ENCODE assay signal across 15 cellular contexts in the genomic region with DNA sequence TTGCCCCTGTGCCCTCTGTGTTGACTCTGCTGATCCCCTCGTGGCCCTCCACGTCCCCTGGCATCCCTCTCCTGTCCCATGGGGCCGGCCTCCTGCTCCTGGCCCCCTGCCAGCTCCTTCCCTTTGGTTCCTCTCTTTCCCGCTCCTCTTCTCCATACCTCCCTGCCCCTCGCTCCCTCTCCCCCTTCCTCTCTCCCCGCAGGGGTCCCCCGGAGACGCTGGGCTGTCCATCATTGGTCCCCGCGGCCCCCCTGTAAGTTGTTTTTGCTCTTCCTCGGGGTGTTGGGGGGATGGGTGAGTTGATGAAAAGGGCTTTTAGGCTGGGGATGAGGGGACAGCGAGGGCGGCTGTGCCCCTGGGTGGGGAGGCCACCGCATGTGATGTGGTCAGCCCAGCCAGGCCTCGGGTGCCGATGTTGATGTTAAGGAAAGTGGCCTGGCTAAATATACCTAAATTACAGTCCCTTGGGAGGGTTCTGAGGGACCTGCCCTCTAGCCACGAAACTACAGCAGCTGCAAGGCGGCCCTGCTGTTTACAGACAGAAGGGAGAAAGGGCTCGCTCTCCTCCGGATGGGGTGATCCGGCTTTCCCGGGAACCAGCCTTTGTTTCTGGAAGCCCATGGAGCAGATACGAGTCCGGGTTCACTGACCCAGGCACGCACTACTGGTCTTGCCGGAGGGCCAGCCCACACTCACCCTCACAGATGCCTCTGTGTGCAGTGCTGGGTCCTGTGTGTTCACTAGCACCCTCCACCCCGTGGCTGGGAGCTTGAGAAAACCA.
DNase-seq lines count a peak whose midpoint lies in the region; ATAC-seq and TF ChIP-seq lines count a peak whose summit lies in the region.
"Had no signal": no experiment of that assay in that cellular context is flagged by ENCODE, and none has a peak within 500 bp of the region (broad histone marks: within the 10 kb centered on the region; RNA-seq: fewer than 3 reads in every experiment).

No MANE protein-coding gene starts in this region.

- H3K36me3 ChIP-seq in NT2/D1 (ENCODE audit: insufficient read depth, insufficient read length, low read length) (no peaks in the 10 kb centered on the region), iPS-20b (ENCODE audit: insufficient read depth, low read depth, low read length) (no peaks in the 10 kb centered on the region), osteoblast (ENCODE audit: insufficient read depth, low read length) (no peaks in the 10 kb centered on the region)
- H3K36me3 ChIP-seq: WERI-Rb-1 had no signal

- H2AFZ ChIP-seq in osteoblast (ENCODE audit: low read length), result peak overlapping the region; percentile 61
- H2AFZ ChIP-seq: parathyroid adenoma had no signal

- H3K4me1 ChIP-seq in NT2/D1 (ENCODE audit: insufficient read depth, insufficient read length) (peaks cover 18% of the 10 kb centered on the region), iPS-20b (ENCODE audit: insufficient read depth, low read length) (peaks cover 15% of the 10 kb centered on the region; the same call in 1 of the 2 replicates), osteoblast (ENCODE audit: insufficient read depth, low read length) (peaks cover 10% of the 10 kb centered on the region)
- H3K4me1 ChIP-seq: parathyroid adenoma had no signal

- H3K27me3 ChIP-seq in NT2/D1 (ENCODE audit: insufficient read depth, insufficient read length) (no peaks in the 10 kb centered on the region), iPS-20b (ENCODE audit: insufficient read depth, low read length) (no peaks in the 10 kb centered on the region), osteoblast (ENCODE audit: insufficient read depth, low read length) (no peaks in the 10 kb centered on the region)

- no peak for ATAC-seq in HG02970 (IDR thresholded peaks at IDR 0.05; ENCODE audit: low FRiP score, unreplicated experiment)
- ATAC-seq in GM21723 (IDR thresholded peaks at IDR 0.05; ENCODE audit: unreplicated experiment), result no peak

- H3K9me3 ChIP-seq in NT2/D1 (ENCODE audit: insufficient read depth, low read length) (no peaks in the 10 kb centered on the region), iPS-20b (ENCODE audit: insufficient read depth, low read depth, low read length) (no peaks in the 10 kb centered on the region), osteoblast (ENCODE audit: low read depth, low read length) (no peaks in the 10 kb centered on the region)

- DNase-seq in GM12865 (ENCODE audit: low read depth) (peak; percentile 13), NT2/D1 (ENCODE audit: low read depth, low spot score) (no peak), osteoblast (ENCODE audit: insufficient read length, low spot score, missing footprints) (peak; percentile 69), SHP77 (lab: John Stamatoyannopoulos, UW) (no peak), COLO829 (ENCODE audit: low spot score) (no peak)
- DNase-seq: activated CD4-positive, alpha-beta T cell treated with anti-CD3 and anti-CD28 coated beads, Interleukin-2, amount 50 U/mL, for 4 hours; activated naive CD8-positive, alpha-beta T cell treated with anti-CD3 and anti-CD28 coated beads, Interleukin-2, amount 10 ng/mL, durations not matched to agents 7 days and 5 days; effector CD8-positive, alpha-beta T cell; NCI-H1092 treated with DMSO at 0.1 percent for 48 hours; NCI-H510A; WERI-Rb-1 had no signal

- no peaks in the 10 kb centered on the region for H3K79me2 ChIP-seq in osteoblast (ENCODE audit: insufficient read depth, low read length)
- H3K79me2 ChIP-seq: parathyroid adenoma had no signal

- H4K20me1 ChIP-seq in osteoblast (ENCODE audit: insufficient read depth, low read length), result no peaks in the 10 kb centered on the region

- H3K27ac ChIP-seq in iPS-20b (ENCODE audit: low read length) (no peak overlapping the region), osteoblast (ENCODE audit: low read depth, low read length) (no peak overlapping the region)
- H3K27ac ChIP-seq: parathyroid adenoma, WERI-Rb-1 had no signal

- no peak overlapping the region for H3K4me2 ChIP-seq in osteoblast (ENCODE audit: insufficient read depth, low read length)

- peak overlapping the region; percentile 62 for H3K9ac ChIP-seq in NT2/D1 (ENCODE audit: insufficient read length, low read depth)
- H3K9ac ChIP-seq in iPS-20b (ENCODE audit: low read depth, low read length), result peak overlapping the region; percentile 35; the same call in 1 of the 2 replicates
- H3K9ac ChIP-seq: parathyroid adenoma had no signal

- TF ChIP-seq CTCF in GM12865 (IDR thresholded peaks at IDR 0.05; ENCODE audit: insufficient read depth, low read depth, low read length, missing control alignments) (no peak), osteoblast (IDR thresholded peaks at IDR 0.05; ENCODE audit: extremely low read depth, low read depth, low read length) (no peak)

- no peak overlapping the region for H3K4me3 ChIP-seq in GM12865 (ENCODE audit: low read depth, low read length)
- no peak overlapping the region for H3K4me3 ChIP-seq in NT2/D1 (ENCODE audit: insufficient read length, low read depth)
- H3K4me3 ChIP-seq in iPS-20b (ENCODE audit: low read length), result no peak overlapping the region
- no peak overlapping the region for H3K4me3 ChIP-seq in osteoblast (ENCODE audit: insufficient read depth, low read length)

Comparison
In these comparisons a context has a peak if more than half of its experiments do, and no peak if none do; other contexts are left out.
1. DNase-seq: peak in GM12865 (single experiment) and osteoblast (single experiment); none in NT2/D1 (single experiment), SHP77 (0 of 2) and COLO829 (single experiment).